ENCODE assay signal across 8 cellular contexts in genomic region chr19:52601025-52601973, GRCh38. TPM values are rescaled to one million over a fixed set of nuclear protein-coding genes. Genes with fewer than 3 reads are reported as not detected.
DNase-seq lines count a peak whose midpoint lies in the region; ATAC-seq and TF ChIP-seq lines count a peak whose summit lies in the region.

No MANE protein-coding gene starts in this region.

- H3K4me3 ChIP-seq in AG09309 (ENCODE audit: control insufficient read depth, low read depth, low read length) = peak overlapping the region; percentile 62
- peak overlapping the region; percentile 69 for H3K4me3 ChIP-seq in choroid plexus epithelial cell (ENCODE audit: low read depth, low read length)

- peak; percentile 48 for DNase-seq in AG09309 (ENCODE audit: low read depth)
- peak; percentile 84 for DNase-seq in NCI-H2227 (lab: John Stamatoyannopoulos, UW; ENCODE audit: unreplicated experiment)
- DNase-seq in activated CD4-positive, alpha-beta T cell treated with anti-CD3 and anti-CD28 coated beads for 24 hours (ENCODE audit: low read depth in 2 of 2) = peak; percentile 90 to 92
- peak; percentile 85 for DNase-seq in choroid plexus epithelial cell (ENCODE audit: low read depth)
- DNase-seq in left colon = peak; percentile 94 to 99
- peak; percentile 82 to 94 for DNase-seq in stimulated activated CD4-positive, alpha-beta T cell treated with anti-CD3 and anti-CD28 coated beads, Interleukin-1b, Interleukin-23, amount 100 ng/mL, for 1 hour (ENCODE audit: low read depth in 2 of 2)

- TF ChIP-seq CTCF in AG09309 (IDR thresholded peaks at IDR 0.05; ENCODE audit: control insufficient read depth, insufficient read depth, low read depth, low read length, missing control alignments) = peak; percentile 30
- TF ChIP-seq CTCF in choroid plexus epithelial cell (conservative IDR thresholded peaks at IDR 0.05; ENCODE audit: low read depth, low read length) = peak; percentile 51

- intact Hi-C loops in left colon (cut with DNase I, micrococcal nuclease) = no loop called here

- peak; percentile 52 for ATAC-seq in GM18870 (IDR thresholded peaks at IDR 0.05; ENCODE audit: unreplicated experiment)
- ATAC-seq in HG03139 (IDR thresholded peaks at IDR 0.05; ENCODE audit: unreplicated experiment) = peak; percentile 95
- ATAC-seq in left colon = peak; percentile 97

RNA-seq across cellular contexts. Expression of gene ZNF701, which starts 31.2 kb away (rescaled TPM):
- 10 to 100 TPM; 23.8 to 24.0 TPM for total RNA-seq in left colon

RNA-seq across cellular contexts. Expression of gene ZNF83, which starts 36.9 kb away (rescaled TPM):
- total RNA-seq in left colon = 10 to 100 TPM in 1 of 2 donors, 1 to 10 TPM in 1; 9.8 to 20.2 TPM

Comparison
In these comparisons a context has a peak if more than half of its experiments do, and no peak if none do; other contexts are left out.
1. Peak in every context shown above with its lines: DNase-seq, ATAC-seq and H3K4me3 ChIP-seq.